23 cellular contexts compared by ENCODE assay signal in the genomic region with DNA sequence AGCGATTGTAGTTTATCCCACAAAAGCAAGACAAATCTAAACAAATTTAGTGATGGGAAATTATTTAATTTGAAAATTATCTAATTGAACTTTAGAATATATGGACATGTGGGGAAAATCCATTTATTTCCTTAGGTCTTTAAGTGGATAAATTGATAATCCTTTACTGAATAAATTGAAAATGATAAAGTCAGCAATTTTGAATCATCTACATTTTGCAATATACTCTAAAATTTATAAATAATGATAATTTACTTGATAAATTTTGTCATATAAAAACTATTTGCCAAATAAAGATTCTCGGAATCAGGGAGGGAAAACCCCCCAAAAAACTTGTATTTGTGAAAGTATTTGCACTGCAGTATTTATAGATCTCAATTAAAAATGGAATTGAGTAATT.
"Had no signal": no experiment of that assay in that cellular context is flagged by ENCODE, and none has a peak within 500 bp of the region (broad histone marks: within the 10 kb centered on the region; RNA-seq: fewer than 3 reads in every experiment).

No MANE protein-coding gene starts in this region.

- H3K27me3 ChIP-seq: dorsolateral prefrontal cortex, esophagus muscularis mucosa, foreskin keratinocyte, gastroesophageal sphincter, heart left ventricle, hepatocyte had no signal

- H3K4me3 ChIP-seq: coronary artery, dorsolateral prefrontal cortex, esophagus muscularis mucosa, gastroesophageal sphincter, heart left ventricle, hepatocyte, left ventricle myocardium inferior, lower lobe of right lung, mucosa of descending colon had no signal

- ATAC-seq: foreskin keratinocyte, gastroesophageal sphincter, heart left ventricle, left colon, left lobe of liver, lower lobe of right lung, mucosa of descending colon had no signal

- H3K36me3 ChIP-seq: esophagus muscularis mucosa, gastroesophageal sphincter, heart left ventricle, left ventricle myocardium inferior, lower lobe of right lung had no signal

- H3K27ac ChIP-seq: coronary artery, dorsolateral prefrontal cortex, esophagus muscularis mucosa, foreskin keratinocyte, gastroesophageal sphincter, heart left ventricle, hepatocyte, left ventricle myocardium inferior, lower lobe of right lung had no signal

- FAIRE-seq: endothelial cell of umbilical vein had no signal

- H2AFZ ChIP-seq: hepatocyte had no signal

- H3K79me2 ChIP-seq: hepatocyte had no signal

- H3K4me1 ChIP-seq: esophagus muscularis mucosa, foreskin keratinocyte, gastroesophageal sphincter, heart left ventricle, left ventricle myocardium inferior, lower lobe of right lung had no signal

- DNase-seq: dermis blood vessel endothelial cell; dorsolateral prefrontal cortex; effector CD4-positive, alpha-beta T cell; effector memory CD4-positive, alpha-beta T cell; foreskin keratinocyte; heart left ventricle; hypothalamus; immature natural killer cell; islet precursor cell; kidney; kidney glomerular epithelial cell; left colon; left ventricle myocardium inferior; lower lobe of right lung; mesenchymal stem cell; mucosa of descending colon; naive B cell had no signal

- H3K4me2 ChIP-seq: hepatocyte had no signal
